In genomic region chr3:136974670-136975069, GRCh38 we compare ENCODE assay signal across 2 cellular contexts.
TF ChIP-seq lines count a peak whose summit lies in the region.

No MANE protein-coding gene starts in this region.

TF ChIP-seq in HCT116, 20 proteins besides CTCF, POLR2A, EP300 and RAD21:
- TF ChIP-seq CBX3 (IDR thresholded peaks at IDR 0.05; ENCODE audit: low read depth) (peak; percentile 26; the same call in 1 of the 2 replicates), TCF7L2 (IDR thresholded peaks at IDR 0.05; ENCODE audit: borderline replicate concordance, extremely low read depth, insufficient read depth, insufficient read length) (no peak)

TF ChIP-seq in K562, 482 proteins besides CTCF, POLR2A, EP300 and RAD21:
- TF ChIP-seq FUS (optimal IDR thresholded peaks at IDR 0.05; ENCODE audit: low read depth, low read length) (no peak), TRIM28 (IDR thresholded peaks at IDR 0.05) (0 out of 2 replicates have a peak, but pooled peaks have one; percentile 65), GATAD2A (IDR thresholded peaks at IDR 0.05) (no peak)
